Comparison of ENCODE assay signal across 11 cellular contexts in genomic region chr10:42690449-42691360, GRCh38. TPM values are rescaled to one million over a fixed set of nuclear protein-coding genes. Genes with fewer than 3 reads are reported as not detected.
DNase-seq lines count a peak whose midpoint lies in the region; ATAC-seq and TF ChIP-seq lines count a peak whose summit lies in the region.
"Had no signal": no experiment of that assay in that cellular context is flagged by ENCODE, and none has a peak within 500 bp of the region (broad histone marks: within the 10 kb centered on the region; RNA-seq: fewer than 3 reads in every experiment).

No MANE protein-coding gene starts in this region.

- H3K4me1 Mint-ChIP-seq in natural killer cell treated with Interleukin-12 subunit alpha and Interleukin-12 subunit beta and Interleukin-15 and Interleukin-18, amount 100 ng/mL, for 72 hours (ENCODE audit: low read depth in 2 of 2): no peaks in the 10 kb centered on the region
- no peaks in the 10 kb centered on the region for H3K4me1 Mint-ChIP-seq in natural killer cell
- H3K4me1 Mint-ChIP-seq in effector memory CD8-positive, alpha-beta T cell (ENCODE audit: low read depth in 2 of 2): no peaks in the 10 kb centered on the region
- H3K4me1 Mint-ChIP-seq in activated naive CD4-positive, alpha-beta T cell treated with anti-CD3 and anti-CD28 coated beads for 36 hours (ENCODE audit: low read depth): peaks cover 3% of the 10 kb centered on the region

- H3K4me1 ChIP-seq in SK-N-SH (ENCODE audit: control insufficient read depth in 1 of 2, insufficient read depth in 2 of 2, low read depth in 1 of 2, low read length in 1 of 2): peaks cover 5 to 6% of the 10 kb centered on the region in 2 experiments; a peak in 2 of 4 replicates

- in situ Hi-C loops in ACHN (cut with HindIII; ENCODE audit: low pct_ligation_motif_present, low pct_unique_long_range_greater_than_20kb, low sequenced_read_pairs): no loop called here

- POLR2A ChIA-PET in SK-N-SH (lab: Yijun Ruan, JAX): interaction anchor here (1.4 to 1.5 kb wide), 3 partner anchors 9 to 92 kb away, joined by 4 to 10 read pairs (median 4); partner anchors contain the start of gene BMS1

- no peak for TF ChIP-seq CTCF in natural killer cell (IDR thresholded peaks at IDR 0.05)
- peak; percentile 54 for TF ChIP-seq CTCF in SK-N-SH (IDR thresholded peaks at IDR 0.05)

- peak overlapping the region in 1 of 2 experiments; percentile 73; a peak in 2 of 4 replicates for H3K27ac ChIP-seq in SK-N-SH (ENCODE audit: low read depth in 2 of 2, low read length in 1 of 2)

- no peak overlapping the region for H3K4me3 Mint-ChIP-seq in natural killer cell treated with Interleukin-12 subunit alpha and Interleukin-12 subunit beta and Interleukin-15 and Interleukin-18, amount 100 ng/mL, for 72 hours
- H3K4me3 Mint-ChIP-seq in natural killer cell: no peak overlapping the region
- no peak overlapping the region for H3K4me3 Mint-ChIP-seq in effector memory CD8-positive, alpha-beta T cell
- no peak overlapping the region for H3K4me3 Mint-ChIP-seq in activated naive CD4-positive, alpha-beta T cell treated with anti-CD3 and anti-CD28 coated beads for 36 hours

- no peaks in the 10 kb centered on the region for H3K9me3 Mint-ChIP-seq in natural killer cell treated with Interleukin-12 subunit alpha and Interleukin-12 subunit beta and Interleukin-15 and Interleukin-18, amount 100 ng/mL, for 72 hours
- H3K9me3 Mint-ChIP-seq in natural killer cell: no peaks in the 10 kb centered on the region
- H3K9me3 Mint-ChIP-seq in effector memory CD8-positive, alpha-beta T cell: no peaks in the 10 kb centered on the region
- H3K9me3 Mint-ChIP-seq in activated naive CD4-positive, alpha-beta T cell treated with anti-CD3 and anti-CD28 coated beads for 36 hours: no peaks in the 10 kb centered on the region

- peaks cover 33% of the 10 kb centered on the region for H3K79me2 ChIP-seq in SK-N-SH (ENCODE audit: insufficient read depth)

- intact Hi-C loops in natural killer cell (cut with micrococcal nuclease): no loop called here
- intact Hi-C loops in activated naive CD4-positive, alpha-beta T cell treated with anti-CD3 and anti-CD28 coated beads for 36 hours (cut with micrococcal nuclease): no loop called here

- no peaks in the 10 kb centered on the region for H3K9me3 ChIP-seq in SK-N-SH

- TF ChIP-seq RAD21 in SK-N-SH (IDR thresholded peaks at IDR 0.05; ENCODE audit: low read length): peak; percentile 68

- no peaks in the 10 kb centered on the region for H3K36me3 ChIP-seq in SK-N-SH (replicated peaks in 1 of 2; ENCODE audit: control insufficient read depth in 1 of 2, insufficient read depth in 2 of 2, low read length in 1 of 2)

- peak overlapping the region; percentile 99 for H2AFZ ChIP-seq in SK-N-SH (ENCODE audit: low read depth)

- WGBS in SK-N-SH (ENCODE audit: low lambda C conversion rate): 18% methylated on average over 9 of the region's 29 CpGs

- H3K4me2 ChIP-seq in SK-N-SH: peak overlapping the region; percentile 83

- H3K9me2 ChIP-seq in SK-N-SH: no peaks in the 10 kb centered on the region

- no peak for TF ChIP-seq EP300 in SK-N-SH (IDR thresholded peaks at IDR 0.05; ENCODE audit: borderline replicate concordance in 1 of 2, low read depth in 1 of 2, low read length in 1 of 2)

- no peaks in the 10 kb centered on the region for H3K27me3 Mint-ChIP-seq in natural killer cell treated with Interleukin-12 subunit alpha and Interleukin-12 subunit beta and Interleukin-15 and Interleukin-18, amount 100 ng/mL, for 72 hours
- no peaks in the 10 kb centered on the region for H3K27me3 Mint-ChIP-seq in natural killer cell (ENCODE audit: low read depth in 2 of 2)
- peaks cover 4 to 11% of the 10 kb centered on the region in 2 donors for H3K27me3 Mint-ChIP-seq in effector memory CD8-positive, alpha-beta T cell
- H3K27me3 Mint-ChIP-seq in activated naive CD4-positive, alpha-beta T cell treated with anti-CD3 and anti-CD28 coated beads for 36 hours (ENCODE audit: low read depth): no peaks in the 10 kb centered on the region

- H3K4me3 ChIP-seq in SK-N-SH (ENCODE audit: low read depth in 2 of 2, low read length in 1 of 2): peak overlapping the region; percentile 75 to 83

- CTCF ChIA-PET in SK-N-SH (lab: Yijun Ruan, JAX): interaction anchor here (0.7 to 1.7 kb wide), 8 partner anchors 9 to 416 kb away, joined by 3 to 7 read pairs (median 5); no protein-coding TSS in a partner anchor
- CTCF ChIA-PET in activated naive CD4-positive, alpha-beta T cell treated with anti-CD3 and anti-CD28 coated beads for 36 hours (lab: Charles Lee): no interaction called here

- no peaks in the 10 kb centered on the region for H3F3A ChIP-seq in SK-N-SH (replicated peaks; ENCODE audit: insufficient read depth)

- peak; percentile 24 to 32 for ATAC-seq in natural killer cell treated with Interleukin-12 subunit alpha and Interleukin-12 subunit beta and Interleukin-15 and Interleukin-18, amount 100 ng/mL, for 72 hours
- ATAC-seq in natural killer cell: no peak
- ATAC-seq in effector memory CD8-positive, alpha-beta T cell (replicated peaks): no peak

- H3K27ac Mint-ChIP-seq in natural killer cell treated with Interleukin-12 subunit alpha and Interleukin-12 subunit beta and Interleukin-15 and Interleukin-18, amount 100 ng/mL, for 72 hours: no peak overlapping the region
- H3K27ac Mint-ChIP-seq in natural killer cell: no peak overlapping the region
- H3K27ac Mint-ChIP-seq in effector memory CD8-positive, alpha-beta T cell: no peak overlapping the region
- no peak overlapping the region for H3K27ac Mint-ChIP-seq in activated naive CD4-positive, alpha-beta T cell treated with anti-CD3 and anti-CD28 coated beads for 36 hours

- no peaks in the 10 kb centered on the region for H3K36me3 Mint-ChIP-seq in natural killer cell treated with Interleukin-12 subunit alpha and Interleukin-12 subunit beta and Interleukin-15 and Interleukin-18, amount 100 ng/mL, for 72 hours
- H3K36me3 Mint-ChIP-seq in natural killer cell: no peaks in the 10 kb centered on the region
- H3K36me3 Mint-ChIP-seq in effector memory CD8-positive, alpha-beta T cell (ENCODE audit: insufficient read depth): no peaks in the 10 kb centered on the region
- no peaks in the 10 kb centered on the region for H3K36me3 Mint-ChIP-seq in activated naive CD4-positive, alpha-beta T cell treated with anti-CD3 and anti-CD28 coated beads for 36 hours (ENCODE audit: low read depth)

- no peak for DNase-seq in natural killer cell treated with Interleukin-12 subunit alpha and Interleukin-12 subunit beta and Interleukin-15 and Interleukin-18, amount 100 ng/mL, for 72 hours (ENCODE audit: low spot score)
- no peak for DNase-seq in natural killer cell
- peak; percentile 42 for DNase-seq in NCI-H2029 (lab: John Stamatoyannopoulos, UW)
- DNase-seq in SK-N-SH: peak; percentile 71
- DNase-seq in effector memory CD8-positive, alpha-beta T cell: no peak
- no peak for DNase-seq in ACHN
- DNase-seq in activated naive CD4-positive, alpha-beta T cell treated with anti-CD3 and anti-CD28 coated beads for 36 hours: no peak
- no peak for DNase-seq in hypothalamus (lab: John Stamatoyannopoulos, UW)
- DNase-seq: AML-193; effector CD8-positive, alpha-beta T cell; mesenchymal stem cell had no signal

- H3K9ac ChIP-seq in SK-N-SH: peak overlapping the region; percentile 60; the same call in 1 of the 2 replicates

- H3K27me3 ChIP-seq in SK-N-SH (ENCODE audit: insufficient read depth): no peaks in the 10 kb centered on the region

- H4K20me1 ChIP-seq in SK-N-SH (ENCODE audit: insufficient read depth): no peaks in the 10 kb centered on the region

TF ChIP-seq in SK-N-SH, 30 proteins besides CTCF, POLR2A, EP300 and RAD21 (continues in another document):
- TF ChIP-seq REST (IDR thresholded peaks at IDR 0.05; ENCODE audit: low read depth, low read length): no peak
- no peak for TF ChIP-seq POLR2AphosphoS5 (IDR thresholded peaks at IDR 0.05; ENCODE audit: low read depth, low read length)
- TF ChIP-seq GATA2 (CRISPR knock-in tag; IDR thresholded peaks at IDR 0.05): no peak
- peak; percentile 45 for TF ChIP-seq SMC3 (IDR thresholded peaks at IDR 0.05; ENCODE audit: low read depth, low read length)
- TF ChIP-seq TEAD4 (IDR thresholded peaks at IDR 0.05; ENCODE audit: borderline replicate concordance, insufficient read depth): no peak
- no peak for TF ChIP-seq ELF1 (IDR thresholded peaks at IDR 0.05)

RNA-seq across cellular contexts. Expression of gene ZNF33B, which starts 52.3 kb away (rescaled TPM):
- 1 to 10 TPM; 5.9 to 7.2 TPM for total RNA-seq in natural killer cell treated with Interleukin-12 subunit alpha and Interleukin-12 subunit beta and Interleukin-15 and Interleukin-18, amount 100 ng/mL, for 72 hours
- total RNA-seq in natural killer cell: 10 to 100 TPM; 14.8 to 25.6 (median 17.8) TPM
- 5.6 and 9.3 TPM in 2 replicates for polyA plus RNA-seq in SK-N-SH (2012; rRNA removed)
- 6.3 and 7.8 TPM in 2 replicates for polyA plus RNA-seq in SK-N-SH (2012; cell fraction: cytosol; rRNA removed)
- 9.5 and 21.2 TPM in 2 replicates for polyA plus RNA-seq in SK-N-SH (2012; cell fraction: nucleus; rRNA removed)
- total RNA-seq in activated naive CD4-positive, alpha-beta T cell treated with anti-CD3 and anti-CD28 coated beads for 36 hours: 10 to 100 TPM; 10.4 to 14.8 TPM

Comparison
In these comparisons a context has a peak if more than half of its experiments do, and no peak if none do; other contexts are left out.
1. ATAC-seq: peak in natural killer cell treated with Interleukin-12 subunit alpha and Interleukin-12 subunit beta and Interleukin-15 and Interleukin-18, amount 100 ng/mL, for 72 hours (2 of 2); none in natural killer cell (0 of 3) and effector memory CD8-positive, alpha-beta T cell (single experiment).
2. DNase-seq: peak in NCI-H2029 (single experiment) and SK-N-SH (single experiment); none in natural killer cell treated with Interleukin-12 subunit alpha and Interleukin-12 subunit beta and Interleukin-15 and Interleukin-18, amount 100 ng/mL, for 72 hours (single experiment), natural killer cell (single experiment), effector memory CD8-positive, alpha-beta T cell (0 of 3), ACHN (single experiment), activated naive CD4-positive, alpha-beta T cell treated with anti-CD3 and anti-CD28 coated beads for 36 hours (single experiment) and hypothalamus (0 of 51).